Comparison of ENCODE assay signal across 8 cellular contexts in genomic region chr12:123389560-123390351, GRCh38. TPM values are rescaled to one million over a fixed set of nuclear protein-coding genes. Genes with fewer than 3 reads are reported as not detected.
A peak's percentile ranks its signal among the peaks of the same experiment; 100 is the strongest.
DNase-seq lines count a peak whose midpoint lies in the region; TF ChIP-seq lines count a peak whose summit lies in the region.

No MANE protein-coding gene starts in this region.

- H3K9me3 ChIP-seq in DOHH2 (ENCODE audit: control insufficient read depth, insufficient read depth, low read length), result no peaks in the 10 kb centered on the region
- no peaks in the 10 kb centered on the region for H3K9me3 ChIP-seq in GM23248 (ENCODE audit: low read depth)

- TF ChIP-seq CTCF in DOHH2 (IDR thresholded peaks at IDR 0.05; ENCODE audit: low read depth, low read length, poor library complexity, severe bottlenecking), result no peak
- no peak for TF ChIP-seq CTCF in astrocyte of the spinal cord (IDR thresholded peaks at IDR 0.05; ENCODE audit: low read depth, low read length)

- H2AFZ ChIP-seq in GM23248, result no peak overlapping the region; the same call in 1 of the 2 replicates

- H3K4me3 ChIP-seq in DOHH2 (ENCODE audit: low read length) (peak overlapping the region; percentile 91), GM23248 (peak overlapping the region; percentile 80), astrocyte of the spinal cord (ENCODE audit: low read depth, low read length) (peak overlapping the region; percentile 58)

- no peaks in the 10 kb centered on the region; the same call in 1 of the 2 replicates for H3K27me3 ChIP-seq in DOHH2 (ENCODE audit: control insufficient read depth, low read length)
- no peaks in the 10 kb centered on the region for H3K27me3 ChIP-seq in GM23248 (replicated peaks; ENCODE audit: insufficient read depth)

- peaks cover 3% of the 10 kb centered on the region; the same call in 1 of the 2 replicates for H3F3A ChIP-seq in DOHH2 (ENCODE audit: control insufficient read depth, insufficient read depth)
- H3F3A ChIP-seq in GM23248 (ENCODE audit: insufficient read depth), result peaks cover 51% of the 10 kb centered on the region

- H3K36me3 ChIP-seq in DOHH2 (ENCODE audit: control insufficient read depth, low read length) (peaks cover 50% of the 10 kb centered on the region), GM23248 (ENCODE audit: low read depth) (peaks cover 42% of the 10 kb centered on the region)

- in situ Hi-C loops in GM23248 (cut with MboI) (no loop called here), astrocyte of the spinal cord (cut with HindIII; ENCODE audit: low sequenced_read_pairs) (no loop called here)

- peaks cover 44 to 57% of the 10 kb centered on the region in 2 donors for H3K4me1 Mint-ChIP-seq in immature natural killer cell

- peaks cover 0 to 12% (median 2%) of the 10 kb centered on the region in 3 donors for H3K36me3 Mint-ChIP-seq in immature natural killer cell

- peak overlapping the region; percentile 69 to 95 (median 84) for H3K27ac Mint-ChIP-seq in immature natural killer cell

- 1 to 3% methylated on average over 43 to 48 of the region's 66 CpGs for WGBS in GM23248 (ENCODE audit: low coverage in 1 of 2, low lambda C conversion rate in 2 of 2, missing lambda C conversion rate in 2 of 2), 2 experiments

- peak overlapping the region; percentile 90 for H3K9ac ChIP-seq in GM23248

- H4K20me1 ChIP-seq in DOHH2 (ENCODE audit: control insufficient read depth, insufficient read depth, low read depth, low read length) (0 out of 2 replicates have a peak, but pooled peaks cover 3% of the 10 kb centered on the region), GM23248 (ENCODE audit: insufficient read depth) (no peaks in the 10 kb centered on the region)

- peak overlapping the region; percentile 87 to 92 (median 90) for H3K4me3 Mint-ChIP-seq in immature natural killer cell

- DNase-seq in GM23248, result peak; percentile 81
- DNase-seq in RKO (ENCODE audit: low spot score), result peak; percentile 46
- peak; percentile 26 for DNase-seq in astrocyte of the spinal cord (ENCODE audit: low read depth, low spot score)
- peak; percentile 30 to 40 (median 39) for DNase-seq in immature natural killer cell
- DNase-seq in stimulated activated CD4-positive, alpha-beta T cell treated with anti-CD3 and anti-CD28 coated beads, Interleukin-1b, Interleukin-23, amount 100 ng/mL, for 48 hours, result peak; percentile 16
- DNase-seq in effector CD8-positive, alpha-beta T cell (lab: John Stamatoyannopoulos, UW), result no peak
- DNase-seq in NCI-H2081 treated with DMSO at 0.1 percent for 48 hours (lab: John Stamatoyannopoulos, UW), result no peak

- peak overlapping the region; percentile 99 for H3K4me2 ChIP-seq in DOHH2 (ENCODE audit: low read length)
- H3K4me2 ChIP-seq in GM23248 (ENCODE audit: unreplicated experiment), result peak overlapping the region; percentile 99

- H3K4me1 ChIP-seq in DOHH2 (ENCODE audit: control insufficient read depth, low read length) (peaks cover 30% of the 10 kb centered on the region), GM23248 (ENCODE audit: insufficient read depth) (peaks cover 36% of the 10 kb centered on the region)

- H3K27ac ChIP-seq in DOHH2 (ENCODE audit: low read depth, low read length) (no peak overlapping the region), GM23248 (peak overlapping the region; percentile 67)

- H3K9me3 Mint-ChIP-seq in immature natural killer cell, result no peaks in the 10 kb centered on the region

- H3K9me2 ChIP-seq in DOHH2 (replicated peaks; ENCODE audit: control insufficient read depth, low read length), result no peaks in the 10 kb centered on the region
- H3K9me2 ChIP-seq in GM23248 (ENCODE audit: insufficient read depth), result no peaks in the 10 kb centered on the region

- H3K79me2 ChIP-seq in DOHH2 (ENCODE audit: control insufficient read depth, low read length) (peaks cover 85% of the 10 kb centered on the region), GM23248 (ENCODE audit: insufficient read depth) (peaks cover 90% of the 10 kb centered on the region)

- peaks cover 2 to 7% (median 5%) of the 10 kb centered on the region in 3 donors for H3K27me3 Mint-ChIP-seq in immature natural killer cell (ENCODE audit: low read depth in 3 of 3)

RNA-seq across cellular contexts. Expression of gene KMT5A, which starts 5.8 kb away (rescaled TPM):
- total RNA-seq in GM23248 (2014; rRNA removed; shearing (Covaris generic)), result 53.6 and 78.6 TPM in 2 replicates
- polyA plus RNA-seq in GM23248 (2016; fragmentation: Nextera tagmentation; extraction: Ambion mirVana) (20.6 and 21.3 TPM in 2 replicates), immature natural killer cell (1 to 10 TPM in 2 of 3 donors, under 1 TPM in 1; 0.16 to 6.1 (median 3.2) TPM)

RNA-seq across cellular contexts. Expression of gene SBNO1, which starts 25.1 kb away (rescaled TPM):
- total RNA-seq in GM23248 (2014; rRNA removed; shearing (Covaris generic)), result 17.6 and 19.1 TPM in 2 replicates
- polyA plus RNA-seq in GM23248 (2016; fragmentation: Nextera tagmentation; extraction: Ambion mirVana) (22.4 and 23.6 TPM in 2 replicates), immature natural killer cell (10 to 100 TPM; 20.0 to 34.3 (median 26.9) TPM)

RNA-seq across cellular contexts. Expression of gene RILPL2, which starts 46.7 kb away (rescaled TPM):
- 2.5 and 2.8 TPM in 2 replicates for total RNA-seq in GM23248 (2014; rRNA removed; shearing (Covaris generic))
- polyA plus RNA-seq in GM23248 (2016; fragmentation: Nextera tagmentation; extraction: Ambion mirVana) (4.1 and 4.4 TPM in 2 replicates), immature natural killer cell (1 to 10 TPM; 4.7 to 6.5 (median 6.5) TPM)

Comparison
In these comparisons a context has a peak if more than half of its experiments do, and no peak if none do; other contexts are left out.
1. DNase-seq: peak in GM23248 (single experiment), RKO (single experiment), astrocyte of the spinal cord (single experiment), immature natural killer cell (3 of 3) and stimulated activated CD4-positive, alpha-beta T cell treated with anti-CD3 and anti-CD28 coated beads, Interleukin-1b, Interleukin-23, amount 100 ng/mL, for 48 hours (single experiment); none in effector CD8-positive, alpha-beta T cell (single experiment) and NCI-H2081 treated with DMSO at 0.1 percent for 48 hours (single experiment).
2. Peak in every context shown above with its lines, with median percentiles within 50 percentile points of each other: H3K4me3 ChIP-seq.